Comparison of ENCODE assay signal across 13 cellular contexts in the genomic region with DNA sequence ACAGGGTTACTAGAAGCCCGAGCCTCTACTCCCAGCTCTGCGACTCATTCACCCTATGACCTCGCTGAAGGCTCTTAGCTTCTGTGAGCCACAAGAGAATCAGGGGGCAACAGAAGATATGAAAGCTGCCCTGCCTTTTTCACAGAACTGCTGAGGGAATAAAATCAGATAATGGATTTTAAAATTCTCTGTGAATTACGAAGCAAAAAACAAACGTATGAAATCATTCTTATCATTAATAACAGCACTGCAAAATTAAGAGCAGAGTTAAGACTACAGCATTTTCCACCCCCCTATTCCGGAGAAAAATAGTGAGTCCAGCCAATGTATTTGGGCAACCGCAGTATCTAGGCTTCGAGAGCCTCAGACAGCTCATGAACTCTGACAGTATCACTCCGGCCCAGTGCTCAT.
DNase-seq lines count a peak whose midpoint lies in the region; ATAC-seq and TF ChIP-seq lines count a peak whose summit lies in the region.
"Had no signal": no experiment of that assay in that cellular context is flagged by ENCODE, and none has a peak within 500 bp of the region (broad histone marks: within the 10 kb centered on the region; RNA-seq: fewer than 3 reads in every experiment).

No MANE protein-coding gene starts in this region.

- H3K9ac ChIP-seq in rectal smooth muscle tissue (ENCODE audit: low read length): no peak overlapping the region
- H3K9ac ChIP-seq: BLaER1 treated with 17β-estradiol and CSF1 and Interleukin-3, amounts not matched to agents 10 nM and 100 nM had no signal

- TF ChIP-seq CTCF in WERI-Rb-1 (IDR thresholded peaks at IDR 0.05; ENCODE audit: low read depth, low read length) (no peak), foreskin fibroblast (IDR thresholded peaks at IDR 0.05; ENCODE audit: low read depth, low read length) (no peak)

- peaks cover 50% of the 10 kb centered on the region for H3K4me1 ChIP-seq in rectal smooth muscle tissue (ENCODE audit: control insufficient read depth, insufficient read depth, low read length)

- no peaks in the 10 kb centered on the region for H3K9me3 ChIP-seq in WERI-Rb-1 (ENCODE audit: severe bottlenecking)
- H3K9me3 ChIP-seq: BLaER1 treated with 17β-estradiol and CSF1 and Interleukin-3, amounts not matched to agents 10 nM and 100 nM; ovary; upper lobe of left lung had no signal

- DNase-seq in ELR (ENCODE audit: low read depth) (peak; percentile 60), WERI-Rb-1 (no peak), foreskin fibroblast (peak in 1 of 2 donors; percentile 51), cerebellar nuclear complex (lab: John Stamatoyannopoulos, UW) (no peak), GM03348 (ENCODE audit: low spot score) (no peak), AG08396 (ENCODE audit: low spot score) (no peak)
- DNase-seq: KG1, NCI-H2107, ovary had no signal

- H3K36me3 ChIP-seq in WERI-Rb-1 (no peaks in the 10 kb centered on the region), rectal smooth muscle tissue (ENCODE audit: control insufficient read depth, insufficient read depth, low read length) (no peaks in the 10 kb centered on the region)
- H3K36me3 ChIP-seq: BLaER1 treated with 17β-estradiol and CSF1 and Interleukin-3, amounts not matched to agents 10 nM and 100 nM; ovary; upper lobe of left lung had no signal

- peak overlapping the region; percentile 4 for H3K27ac ChIP-seq in WERI-Rb-1
- H3K27ac ChIP-seq in rectal smooth muscle tissue (ENCODE audit: low read depth, low read length): peak overlapping the region; percentile 67
- H3K27ac ChIP-seq: BLaER1 treated with 17β-estradiol and CSF1 and Interleukin-3, amounts not matched to agents 10 nM and 100 nM had no signal

- ATAC-seq in HG02840 (IDR thresholded peaks at IDR 0.05; ENCODE audit: low FRiP score, unreplicated experiment): no peak

- no peak overlapping the region for H3K4me3 ChIP-seq in WERI-Rb-1 (ENCODE audit: low read depth, low read length)
- H3K4me3 ChIP-seq in foreskin fibroblast (ENCODE audit: low read depth in 1 of 2, low read length in 2 of 2): peak overlapping the region; percentile 16 to 25
- peak overlapping the region; percentile 3 for H3K4me3 ChIP-seq in rectal smooth muscle tissue (ENCODE audit: low read length)
- H3K4me3 ChIP-seq: BLaER1 treated with 17β-estradiol and CSF1 and Interleukin-3, amounts not matched to agents 10 nM and 100 nM; ovary; upper lobe of left lung had no signal

- H3K27me3 ChIP-seq in WERI-Rb-1 (ENCODE audit: insufficient read depth, low read depth, severe bottlenecking) (no peaks in the 10 kb centered on the region), rectal smooth muscle tissue (ENCODE audit: control insufficient read depth, insufficient read depth, low read length) (no peaks in the 10 kb centered on the region)
- H3K27me3 ChIP-seq: BLaER1 treated with 17β-estradiol and CSF1 and Interleukin-3, amounts not matched to agents 10 nM and 100 nM; ovary; upper lobe of left lung had no signal
